ENCODE assay signal across 7 cellular contexts in the genomic region with DNA sequence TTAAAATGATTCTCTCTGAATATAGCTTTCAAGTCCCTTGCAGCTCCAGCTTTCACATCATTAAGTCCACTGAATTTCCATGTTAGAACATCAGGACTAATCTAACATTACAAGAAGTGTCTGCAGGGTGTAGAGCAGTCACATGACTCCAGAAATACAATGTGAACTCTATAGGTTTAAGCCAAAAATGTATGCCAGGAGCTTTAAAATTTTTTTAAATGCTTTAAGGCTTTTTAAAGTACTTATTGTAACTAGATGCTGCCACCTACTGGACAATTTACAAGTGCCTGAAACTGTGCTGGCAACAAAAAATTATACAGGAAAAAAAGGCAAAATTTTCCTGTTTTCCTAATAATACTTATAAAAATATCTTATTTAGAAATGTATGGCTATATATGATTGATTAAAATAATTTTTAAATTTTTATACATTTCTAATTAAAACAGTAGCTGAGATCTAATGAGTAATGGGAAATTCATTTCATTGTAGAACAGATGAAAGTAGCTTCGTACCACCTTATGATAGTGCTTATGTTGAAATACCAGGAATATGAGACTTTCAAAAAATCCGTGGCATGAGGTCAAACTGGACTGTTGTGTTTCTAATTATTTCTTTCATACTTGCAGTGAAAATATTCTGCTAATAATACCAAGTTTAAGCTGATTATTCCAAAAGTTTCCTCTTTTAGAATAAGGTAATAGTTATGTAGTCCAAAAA. TPM values are rescaled to one million over a fixed set of nuclear protein-coding genes. Genes with fewer than 3 reads are reported as not detected.
DNase-seq lines count a peak whose midpoint lies in the region; ATAC-seq and TF ChIP-seq lines count a peak whose summit lies in the region.

No MANE protein-coding gene starts in this region.

- no peaks in the 10 kb centered on the region for H3K4me1 Mint-ChIP-seq in endothelial cell (ENCODE audit: unreplicated experiment)
- H3K4me1 Mint-ChIP-seq in osteocyte (ENCODE audit: unreplicated experiment) = peaks cover 14% of the 10 kb centered on the region

- H3K27me3 Mint-ChIP-seq in endothelial cell (ENCODE audit: unreplicated experiment) = no peaks in the 10 kb centered on the region
- no peaks in the 10 kb centered on the region for H3K27me3 Mint-ChIP-seq in osteocyte (ENCODE audit: unreplicated experiment)

- peak; percentile 88 for TF ChIP-seq CTCF in endothelial cell (IDR thresholded peaks at IDR 0.05; ENCODE audit: unreplicated experiment)
- TF ChIP-seq CTCF in osteocyte (IDR thresholded peaks at IDR 0.05) = peak; percentile 87

- H3K9me3 Mint-ChIP-seq in endothelial cell (ENCODE audit: unreplicated experiment) = no peaks in the 10 kb centered on the region
- no peaks in the 10 kb centered on the region for H3K9me3 Mint-ChIP-seq in osteocyte (ENCODE audit: unreplicated experiment)

- no peak overlapping the region for H3K4me3 Mint-ChIP-seq in endothelial cell (ENCODE audit: unreplicated experiment)
- no peak overlapping the region for H3K4me3 Mint-ChIP-seq in osteocyte (ENCODE audit: unreplicated experiment)

- no peak for ATAC-seq in GM21526 (IDR thresholded peaks at IDR 0.05; ENCODE audit: low FRiP score, unreplicated experiment)
- no peak for ATAC-seq in HG03442 (IDR thresholded peaks at IDR 0.05; ENCODE audit: unreplicated experiment)

- peak; percentile 69 for DNase-seq in EH (ENCODE audit: low read depth)
- DNase-seq in LHCN-M2 (ENCODE audit: low read depth) = peak; percentile 60
- peak; percentile 66 for DNase-seq in RPMI7951 (ENCODE audit: low read depth)
- DNase-seq in endothelial cell (ENCODE audit: low spot score) = peak; percentile 8
- DNase-seq in osteocyte (ENCODE audit: extremely low spot score, unreplicated experiment) = no peak

- H3K36me3 Mint-ChIP-seq in endothelial cell (ENCODE audit: low read depth, unreplicated experiment) (no peaks in the 10 kb centered on the region), osteocyte (ENCODE audit: unreplicated experiment) (no peaks in the 10 kb centered on the region)

- H3K27ac Mint-ChIP-seq in endothelial cell (ENCODE audit: unreplicated experiment) = no peak overlapping the region
- H3K27ac Mint-ChIP-seq in osteocyte (ENCODE audit: unreplicated experiment) = no peak overlapping the region

RNA-seq across cellular contexts. Expression of a gene that starts 25.7 kb away (rescaled TPM):
- total RNA-seq in LHCN-M2 (2014; rRNA removed) = 0.38 and 1.1 TPM in 2 replicates
- 1.5 TPM for polyA plus RNA-seq in LHCN-M2 (2012)
- 1.9 and 2.1 TPM in 2 replicates for total RNA-seq in RPMI7951 (2014; rRNA removed; shearing (Covaris generic))
- total RNA-seq in endothelial cell (ENCODE audit: unreplicated experiment) = 0.41 TPM
- 0.31 and 0.54 TPM in 2 replicates for total RNA-seq in osteocyte
